ENCODE assay signal across 22 cellular contexts in genomic region chr4:177293208-177294018, GRCh38. TPM values are rescaled to one million over a fixed set of nuclear protein-coding genes. Genes with fewer than 3 reads are reported as not detected.
DNase-seq lines count a peak whose midpoint lies in the region; ATAC-seq, FAIRE-seq and TF ChIP-seq lines count a peak whose summit lies in the region.
"Had no signal": no experiment of that assay in that cellular context is flagged by ENCODE, and none has a peak within 500 bp of the region (broad histone marks: within the 10 kb centered on the region; RNA-seq: fewer than 3 reads in every experiment).

No MANE protein-coding gene starts in this region.

- TF ChIP-seq CTCF in SK-N-SH (IDR thresholded peaks at IDR 0.05) (no peak), GM12878 (IDR thresholded peaks at IDR 0.05 in 2 of 3, conservative IDR thresholded peaks at IDR 0.05 in 1 of 3; ENCODE audit: control insufficient read depth in 2 of 3, extremely low read depth in 1 of 3, insufficient read depth in 1 of 3, low read depth in 3 of 3, low read length in 3 of 3) (no peak), thoracic aorta (IDR thresholded peaks at IDR 0.05) (no peak)

- no peak for ATAC-seq in SK-N-SH treated with all-trans-retinoic acid at 6 μM for 48 hours
- no peak for ATAC-seq in GM12878
- ATAC-seq in thoracic aorta (ENCODE audit: insufficient number of reproducible peaks, low FRiP score, low read depth): peak; percentile 65
- no peak for ATAC-seq in HG03139 (IDR thresholded peaks at IDR 0.05; ENCODE audit: unreplicated experiment)
- ATAC-seq in HG02840 (IDR thresholded peaks at IDR 0.05; ENCODE audit: low FRiP score, unreplicated experiment): no peak
- ATAC-seq: A549, Right ventricle myocardium inferior had no signal

- CTCF ChIA-PET in SK-N-SH (lab: Yijun Ruan, JAX): interaction anchor here (1.1 to 1.4 kb wide), 3 partner anchors 8 to 45 kb away, joined by 3 to 5 read pairs (median 3); no protein-coding TSS in a partner anchor
- CTCF ChIA-PET in GM12878 (lab: Yijun Ruan, JAX): interaction anchor here (1.1 kb wide), 1 partner anchor 45 kb away, joined by 3 read pairs; no protein-coding TSS in a partner anchor

- RAD21 ChIA-PET in GM12878 (lab: Charles Lee; ENCODE audit: unreplicated experiment): no interaction called here

- H3K79me2 ChIP-seq in SK-N-SH (ENCODE audit: insufficient read depth): no peaks in the 10 kb centered on the region
- H3K79me2 ChIP-seq in GM12878 (ENCODE audit: control insufficient read depth, insufficient read depth, low read length): no peaks in the 10 kb centered on the region

- no peak overlapping the region for H3K4me2 ChIP-seq in SK-N-SH
- no peak overlapping the region for H3K4me2 ChIP-seq in GM12878 (ENCODE audit: control insufficient read depth, insufficient read depth)
- H3K4me2 ChIP-seq: A549 had no signal

- DNase-seq in SK-N-SH (no peak), MV-4-11 (lab: John Stamatoyannopoulos, UW) (peak; percentile 69), GM12878 (ENCODE audit: low read depth, low spot score) (no peak), thoracic aorta (ENCODE audit: low spot score) (no peak), 8988T (no peak)
- DNase-seq: activated CD4-positive, alpha-beta T cell treated with anti-CD3 and anti-CD28 coated beads, Interleukin-2, amount 50 U/mL, for 4 hours; activated naive CD4-positive, alpha-beta T cell; amygdala; C1 segment of cervical spinal cord; NCI-H1092 treated with DMSO at 0.1 percent for 48 hours; NCI-H2081; NCI-H446 treated with DMSO at 0.1 percent for 48 hours; substantia nigra had no signal

- intact Hi-C loops in GM12878 (cut with micrococcal nuclease; ENCODE audit: unreplicated experiment): no loop called here

- in situ Hi-C loops in GM12878 (cut with MboI): no loop called here

- H3K36me3 ChIP-seq in SK-N-SH (replicated peaks in 1 of 2; ENCODE audit: control insufficient read depth in 1 of 2, insufficient read depth in 2 of 2, low read length in 1 of 2) (no peaks in the 10 kb centered on the region), GM12878 (ENCODE audit: control insufficient read depth in 2 of 2, insufficient read depth in 2 of 2, low read length in 1 of 2) (no peaks in the 10 kb centered on the region), thoracic aorta (no peaks in the 10 kb centered on the region)
- H3K36me3 ChIP-seq: right atrium auricular region had no signal

- SMC1A ChIA-PET in GM12878 (lab: Charles Lee; ENCODE audit: uncharacterized antibody, unreplicated experiment): interaction anchor here (0.9 to 1.2 kb wide), 2 partner anchors 9 to 43 kb away, joined by 3 read pairs; no protein-coding TSS in a partner anchor

- no TSS peak for BruUV-seq in GM12878 (replicated peaks; lab: Mats Ljungman, UMichigan)

- H3K4me1 ChIP-seq in SK-N-SH (ENCODE audit: control insufficient read depth in 1 of 2, insufficient read depth in 2 of 2, low read depth in 1 of 2, low read length in 1 of 2): no peaks in the 10 kb centered on the region
- H3K4me1 ChIP-seq in GM12878 (ENCODE audit: control insufficient read depth, insufficient read depth, low read length): no peaks in the 10 kb centered on the region
- peaks cover 10 to 19% of the 10 kb centered on the region in 2 donors for H3K4me1 ChIP-seq in thoracic aorta (ENCODE audit: control insufficient read depth in 1 of 2, low read depth in 2 of 2)
- H3K4me1 ChIP-seq: A549, right atrium auricular region had no signal

- H2AFZ ChIP-seq in SK-N-SH (ENCODE audit: low read depth) (peak overlapping the region; percentile 45; the same call in 1 of the 2 replicates), GM12878 (ENCODE audit: control insufficient read depth, low read depth, low read length) (no peak overlapping the region)

- POLR2A ChIA-PET in SK-N-SH (lab: Yijun Ruan, JAX) (no interaction called here), GM12878 (lab: Charles Lee) (no interaction called here)

- H3K4me3 ChIP-seq in SK-N-SH (ENCODE audit: low read depth in 2 of 2, low read length in 1 of 2): no peak overlapping the region
- H3K4me3 ChIP-seq in GM12878: no peak overlapping the region
- peak overlapping the region; percentile 22 for H3K4me3 ChIP-seq in thoracic aorta
- H3K4me3 ChIP-seq: A549, right atrium auricular region had no signal

- 0 out of 2 replicates have a peak, but pooled peaks cover 6% of the 10 kb centered on the region for H3K9me3 ChIP-seq in SK-N-SH
- peaks cover 2% of the 10 kb centered on the region; the same call in 1 of the 3 replicates for H3K9me3 ChIP-seq in GM12878 (replicated peaks; ENCODE audit: control insufficient read depth, insufficient read depth, low read length)
- peaks cover 6% of the 10 kb centered on the region for H3K9me3 ChIP-seq in thoracic aorta

- no peak for TF ChIP-seq POLR2A in GM12878 (IDR thresholded peaks at IDR 0.05; ENCODE audit: low read depth, low read length)

- no peak overlapping the region for H3K9ac ChIP-seq in SK-N-SH
- no peak overlapping the region for H3K9ac ChIP-seq in GM12878 (ENCODE audit: control insufficient read depth, insufficient read depth, low read length)

- FAIRE-seq in GM12878 (lab: Jason Lieb, UNC): no peak
- FAIRE-seq: A549, D721Med had no signal

- H3F3A ChIP-seq in SK-N-SH (replicated peaks; ENCODE audit: insufficient read depth): no peaks in the 10 kb centered on the region

- no peaks in the 10 kb centered on the region for H4K20me1 ChIP-seq in SK-N-SH (ENCODE audit: insufficient read depth)
- H4K20me1 ChIP-seq in GM12878 (ENCODE audit: control insufficient read depth, insufficient read depth): no peaks in the 10 kb centered on the region

- H3K9me2 ChIP-seq in SK-N-SH: no peaks in the 10 kb centered on the region

- TF ChIP-seq EP300 in SK-N-SH (IDR thresholded peaks at IDR 0.05; ENCODE audit: borderline replicate concordance in 1 of 2, low read depth in 1 of 2, low read length in 1 of 2) (no peak), GM12878 (IDR thresholded peaks at IDR 0.05; ENCODE audit: borderline replicate concordance in 1 of 2, control insufficient read depth in 1 of 2, low read depth in 2 of 2, low read length in 2 of 2) (no peak)

- no peak for TF ChIP-seq RAD21 in SK-N-SH (IDR thresholded peaks at IDR 0.05; ENCODE audit: low read length)
- no peak for TF ChIP-seq RAD21 in GM12878 (IDR thresholded peaks at IDR 0.05; ENCODE audit: insufficient read depth, low read depth, low read length)

- 65% methylated on average over 5 of the region's 5 CpGs for WGBS in SK-N-SH (ENCODE audit: low lambda C conversion rate)
- 37% methylated on average over 5 of the region's 5 CpGs for WGBS in GM12878 (ENCODE audit: insufficient coverage, insufficient replicate concordance, low lambda C conversion rate, missing lambda C conversion rate)

- H3K27ac ChIP-seq in SK-N-SH (ENCODE audit: low read depth in 2 of 2, low read length in 1 of 2) (no peak overlapping the region), GM12878 (ENCODE audit: control insufficient read depth, insufficient read depth) (no peak overlapping the region), thoracic aorta (peak overlapping the region; percentile 23 to 65)
- H3K27ac ChIP-seq: A549, epithelial cell of prostate, right atrium auricular region had no signal

- H3K27me3 ChIP-seq in SK-N-SH (ENCODE audit: insufficient read depth) (no peaks in the 10 kb centered on the region), GM12878 (replicated peaks in 1 of 2; ENCODE audit: control insufficient read depth in 2 of 2, insufficient read depth in 2 of 2, low read length in 1 of 2) (no peaks in the 10 kb centered on the region), thoracic aorta (replicated peaks; ENCODE audit: insufficient read depth) (no peaks in the 10 kb centered on the region)
- H3K27me3 ChIP-seq: right atrium auricular region had no signal

TF ChIP-seq in SK-N-SH, 30 proteins besides CTCF, POLR2A, EP300 and RAD21 (continues in another document):
- TF ChIP-seq EZH2phosphoT487 (IDR thresholded peaks at IDR 0.05; ENCODE audit: borderline replicate concordance, low read depth): no peak

TF ChIP-seq in SK-N-SH treated with all-trans-retinoic acid at 6 μM for 48 hours, 23 proteins besides CTCF, POLR2A, EP300 and RAD21:
- TF ChIP-seq ZNF70 (CRISPR knock-in tag; IDR thresholded peaks at IDR 0.05): no peak

TF ChIP-seq in GM12878, 131 proteins besides CTCF, POLR2A, EP300 and RAD21:
- peak; percentile 36; the same call in 1 of the 2 replicates for TF ChIP-seq SPI1 (IDR thresholded peaks at IDR 0.05; ENCODE audit: borderline replicate concordance, insufficient read depth, low read depth, low read length)
- TF ChIP-seq, protein P1, sequence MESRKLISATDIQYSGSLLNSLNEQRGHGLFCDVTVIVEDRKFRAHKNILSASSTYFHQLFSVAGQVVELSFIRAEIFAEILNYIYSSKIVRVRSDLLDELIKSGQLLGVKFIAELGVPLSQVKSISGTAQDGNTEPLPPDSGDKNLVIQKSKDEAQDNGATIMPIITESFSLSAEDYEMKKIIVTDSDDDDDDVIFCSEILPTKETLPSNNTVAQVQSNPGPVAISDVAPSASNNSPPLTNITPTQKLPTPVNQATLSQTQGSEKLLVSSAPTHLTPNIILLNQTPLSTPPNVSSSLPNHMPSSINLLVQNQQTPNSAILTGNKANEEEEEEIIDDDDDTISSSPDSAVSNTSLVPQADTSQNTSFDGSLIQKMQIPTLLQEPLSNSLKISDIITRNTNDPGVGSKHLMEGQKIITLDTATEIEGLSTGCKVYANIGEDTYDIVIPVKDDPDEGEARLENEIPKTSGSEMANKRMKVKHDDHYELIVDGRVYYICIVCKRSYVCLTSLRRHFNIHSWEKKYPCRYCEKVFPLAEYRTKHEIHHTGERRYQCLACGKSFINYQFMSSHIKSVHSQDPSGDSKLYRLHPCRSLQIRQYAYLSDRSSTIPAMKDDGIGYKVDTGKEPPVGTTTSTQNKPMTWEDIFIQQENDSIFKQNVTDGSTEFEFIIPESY (IDR thresholded peaks at IDR 0.05): no peak

RNA-seq across cellular contexts. Expression of gene NEIL3, which starts 16.3 kb away (rescaled TPM):
- polyA plus RNA-seq in SK-N-SH (2012; rRNA removed) (3.3 and 3.6 TPM in 2 replicates), GM12878 (2011; rRNA removed) (13.1 and 18.9 TPM in 2 replicates), GM12878 (2014; fragmentation: Illumina TruSeq; extraction: Trizol) (9.4 and 9.5 TPM in 2 replicates), GM12878 (2014; fragmentation: Nextera tagmentation; extraction: Ambion mirVana) (1 to 10 TPM; 3.0 to 3.4 TPM), GM12878 (2014; rRNA removed) (7.1 and 7.4 TPM in 2 replicates), GM12878 (2016; fragmentation: Nextera tagmentation; extraction: Ambion mirVana) (10 to 100 TPM; 13.5 to 13.8 TPM)
- 4.0 and 4.3 TPM in 2 replicates for polyA plus RNA-seq in SK-N-SH (2012; cell fraction: cytosol; rRNA removed)
- 3.3 and 3.6 TPM in 2 replicates for polyA plus RNA-seq in SK-N-SH (2012; cell fraction: nucleus; rRNA removed)
- total RNA-seq in GM12878 (2013; cell fraction: nucleolus; rRNA removed): 14.3 and 14.8 TPM in 2 replicates
- total RNA-seq in GM12878 (2014; rRNA removed) (8.5 and 10.7 TPM in 2 replicates), GM12878 (2014; rRNA removed; fragmentation: Illumina TruSeq; extraction: Trizol) (9.7 and 10.6 TPM in 2 replicates), GM12878 (2021) (7.6 and 7.9 TPM in 2 replicates), thoracic aorta (not detected)
- 1.4 TPM for polyA plus RNA-seq in GM12878 (2011; ENCODE audit: low read depth)
- polyA plus RNA-seq in GM12878 (2011; cell fraction: cytosol; rRNA removed): 6.0 and 6.5 TPM in 2 replicates
- 9.4 and 12.9 TPM in 2 replicates for polyA plus RNA-seq in GM12878 (2011; cell fraction: nucleus; rRNA removed)
- 1.2 and 4.0 TPM in 2 replicates for polyA plus RNA-seq in GM12878 (2012)
- 10.6 and 12.6 TPM in 2 replicates for polyA minus RNA-seq in GM12878 (2011; rRNA and poly(A)+ RNA removed)
- polyA minus RNA-seq in GM12878 (2011; cell fraction: cytosol; rRNA and poly(A)+ RNA removed): 5.2 and 6.2 TPM in 2 replicates
- 12.9 and 21.1 TPM in 2 replicates for polyA minus RNA-seq in GM12878 (2011; cell fraction: nucleus; rRNA and poly(A)+ RNA removed)
- polyA plus RNA-seq: urinary bladder had no signal

Comparison
In these comparisons a context has a peak if more than half of its experiments do, and no peak if none do; other contexts are left out.
1. H3K27ac ChIP-seq: peak in thoracic aorta (2 of 2); none in SK-N-SH (0 of 2) and GM12878 (single experiment).
2. RNA of gene NEIL3, which starts 16.3 kb away (total RNA-seq): 7.6 to 14.8 TPM in GM12878; not detected in thoracic aorta; every median in the first group is over 4 times any median in the second.